29 cellular contexts compared by ENCODE assay signal in the genomic region with DNA sequence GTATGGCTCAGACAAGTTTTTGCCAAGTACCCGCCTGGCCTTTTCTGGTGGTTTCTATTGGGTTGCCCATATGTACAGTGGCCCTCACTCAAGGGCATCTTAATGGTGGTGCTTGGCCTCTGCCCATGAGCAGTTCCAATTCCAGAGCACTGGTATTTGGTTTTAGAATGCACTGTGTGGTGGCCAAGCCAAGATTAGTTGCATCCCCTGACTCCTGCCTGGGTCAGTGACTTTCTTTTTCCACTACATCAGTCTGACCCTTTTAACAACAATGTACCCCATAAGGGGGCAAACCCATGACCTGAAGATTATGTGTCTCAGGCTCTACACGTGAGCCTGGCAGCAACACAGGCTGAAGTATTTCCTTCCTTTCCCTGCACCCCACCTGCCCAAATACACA. TPM values are rescaled to one million over a fixed set of nuclear protein-coding genes. Genes with fewer than 3 reads are reported as not detected.
DNase-seq lines count a peak whose midpoint lies in the region; ATAC-seq, FAIRE-seq and TF ChIP-seq lines count a peak whose summit lies in the region.
"Had no signal": no experiment of that assay in that cellular context is flagged by ENCODE, and none has a peak within 500 bp of the region (broad histone marks: within the 10 kb centered on the region; RNA-seq: fewer than 3 reads in every experiment).

No MANE protein-coding gene starts in this region.

- H3K27ac ChIP-seq in heart right ventricle = peak overlapping the region in 4 of 10 donors; percentile 43 to 70 (median 66)
- H3K27ac ChIP-seq: BLaER1 had no signal

- 63 to 70% methylated on average over 2 of the region's 2 CpGs for WGBS in heart right ventricle, 2 donors

- no peaks in the 10 kb centered on the region for H3K27me3 ChIP-seq in heart right ventricle
- H3K27me3 ChIP-seq: BLaER1 had no signal

- peaks cover 0 to 21% (median 0%) of the 10 kb centered on the region in 9 donors for H3K36me3 ChIP-seq in heart right ventricle
- H3K36me3 ChIP-seq: BE2C, BLaER1 had no signal

- TF ChIP-seq CTCF in heart right ventricle (IDR thresholded peaks at IDR 0.05) = no peak

- H3K4me1 ChIP-seq in heart right ventricle = peaks cover 0 to 13% (median 0%) of the 10 kb centered on the region in 9 donors
- H3K4me1 ChIP-seq: BE2C, BLaER1 had no signal

- no peak overlapping the region for H3K4me3 ChIP-seq in heart right ventricle
- H3K4me3 ChIP-seq: BLaER1, GM12878 had no signal

- peaks cover 0 to 16% (median 0%) of the 10 kb centered on the region in 11 donors for H3K9me3 ChIP-seq in heart right ventricle
- H3K9me3 ChIP-seq: BE2C had no signal

- DNase-seq in heart right ventricle (peak in 1 of 2 donors; percentile 26), Right ventricle myocardium superior (no peak), left ventricle myocardium superior (no peak), cardiac septum (ENCODE audit: low spot score) (no peak), fibroblast of gingiva (ENCODE audit: low read depth) (peak; percentile 17), urothelium cell line (ENCODE audit: low spot score) (no peak), HTR-8/SVneo (ENCODE audit: insufficient read length, low spot score) (no peak), iPS-NIHi7 (ENCODE audit: extremely low spot score) (no peak)
- DNase-seq: 8988T; ACHN; BE2C; C1 segment of cervical spinal cord; CD4-positive, alpha-beta memory T cell; CD4-positive, CD25-positive, alpha-beta regulatory T cell; CD8-positive, alpha-beta memory T cell; COR-L47; DMS 273 treated with DMSO at 0.1 percent for 48 hours; DMS153; DMS53; DMS79; DND-41; EL; GDM1 had no signal

- ATAC-seq in heart right ventricle (peak in 7 of 8 donors; percentile 29 to 91 (median 82)), Right ventricle myocardium superior (ENCODE audit: poor library complexity) (no peak), left ventricle myocardium superior (peak; percentile 94)
- ATAC-seq: GM12878 had no signal

- FAIRE-seq in urothelium cell line (lab: Jason Lieb, UNC) (peak; percentile 35), HTR-8/SVneo (lab: Jason Lieb, UNC) (no peak)
- FAIRE-seq: A204.1, GM12878, GM19239 had no signal

- intact Hi-C loops in heart right ventricle (cut with DNase I) (no loop called here), Right ventricle myocardium superior (cut with DNase I) (no loop called here), left ventricle myocardium superior (cut with micrococcal nuclease) (no loop called here), cardiac septum (cut with DNase I) (no loop called here)

RNA-seq across cellular contexts. Expression of gene NPR3, which starts 34.2 kb away (rescaled TPM):
- total RNA-seq in heart right ventricle = 100 to 1,000 TPM in 3 of 10 donors, 10 to 100 TPM in 7; 10.5 to 135 (median 53.5) TPM
- polyA plus RNA-seq in heart right ventricle = 1 to 10 TPM; 6.0 to 6.2 TPM
- total RNA-seq in Right ventricle myocardium superior = 18.3 TPM
- total RNA-seq in left ventricle myocardium superior = 16.3 TPM
- total RNA-seq in cardiac septum = 44.6 TPM
- total RNA-seq: CD8-positive, alpha-beta memory T cell; G401; GM12878 had no signal
- polyA plus RNA-seq: CD14-positive monocyte; CD4-positive, alpha-beta memory T cell; CD4-positive, CD25-positive, alpha-beta regulatory T cell; CD8-positive, alpha-beta memory T cell had no signal
